ENCODE assay signal across 21 cellular contexts in the genomic region with DNA sequence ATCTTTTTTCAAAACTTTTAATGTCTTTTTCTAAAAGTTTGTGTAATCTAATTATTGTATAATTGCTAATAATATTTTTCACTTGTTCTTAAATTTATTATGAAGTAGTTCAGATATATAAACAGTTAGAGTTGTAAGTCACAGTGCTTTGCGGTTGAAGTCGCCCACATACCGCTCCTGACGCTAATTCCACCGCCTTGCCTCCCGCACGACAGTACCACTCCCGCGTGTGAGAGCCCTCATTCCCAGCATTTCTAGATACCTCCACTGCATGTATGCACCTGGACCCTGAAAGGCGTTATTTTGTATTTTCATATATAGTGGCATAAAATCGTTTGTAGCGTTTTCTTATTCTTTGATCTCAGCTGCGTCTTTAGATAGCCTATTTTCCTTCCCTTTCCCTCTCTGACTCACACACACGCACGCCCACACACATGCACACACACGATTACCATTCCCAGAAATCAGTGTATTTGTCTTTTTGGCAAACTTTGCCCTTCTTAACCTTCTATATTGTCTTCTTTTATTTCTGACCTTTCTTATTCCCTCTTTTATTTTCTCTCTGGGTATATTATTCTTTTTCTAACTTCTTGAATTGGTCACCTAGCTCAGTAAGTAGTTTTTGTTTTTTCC.
"Had no signal": no experiment of that assay in that cellular context is flagged by ENCODE, and none has a peak within 500 bp of the region (broad histone marks: within the 10 kb centered on the region; RNA-seq: fewer than 3 reads in every experiment).

No MANE protein-coding gene starts in this region.

- H3K27me3 ChIP-seq: body of pancreas, gastroesophageal sphincter, heart left ventricle, neural progenitor cell, pancreas, right lobe of liver, stomach, upper lobe of left lung had no signal

- H2AFZ ChIP-seq: neural progenitor cell had no signal

- H3K36me3 ChIP-seq: gastroesophageal sphincter, neural progenitor cell, pancreas, upper lobe of left lung had no signal

- H3K27ac ChIP-seq: body of pancreas, gastroesophageal sphincter, heart left ventricle, pancreas, right lobe of liver, stomach, upper lobe of left lung had no signal

- H3K4me3 ChIP-seq: body of pancreas, gastroesophageal sphincter, heart left ventricle, mucosa of descending colon, pancreas, right lobe of liver, stomach, upper lobe of left lung had no signal

- ATAC-seq: activated T-cell treated with anti-CD3 and anti-CD28 coated beads, Interleukin-2, amount 50 U/mL, for 72 hours; body of pancreas; gastroesophageal sphincter; heart left ventricle; left ventricle myocardium superior; mucosa of descending colon; pancreas; right lobe of liver had no signal

- H3K9me3 ChIP-seq: body of pancreas, pancreas, right lobe of liver, upper lobe of left lung had no signal

- DNase-seq: activated CD4-positive, alpha-beta T cell treated with anti-CD3 and anti-CD28 coated beads, Interleukin-2, amount 50 U/mL, for 4 hours; activated CD4-positive, CD25-positive, alpha-beta regulatory T cell treated with anti-CD3 and anti-CD28 coated beads, Interleukin-2, amount 50 U/mL, for 72 hours; activated T-cell treated with anti-CD3 and anti-CD28 coated beads, Interleukin-2, amount 50 U/mL, for 72 hours; amygdala; central memory CD4-positive, alpha-beta T cell; endodermal cell; erythroblast; heart left ventricle; left ventricle myocardium superior; mucosa of descending colon; naive B cell; pancreas; right lobe of liver; small intestine; stimulated activated CD4-positive, alpha-beta T cell treated with anti-CD3 and anti-CD28 coated beads, Interleukin-4, amount 100 ng/mL, for 1 hour; stomach; T-helper 1 cell; upper lobe of left lung had no signal

- H3K9ac ChIP-seq: neural progenitor cell had no signal
